ENCODE assay signal across 30 cellular contexts in the genomic region with DNA sequence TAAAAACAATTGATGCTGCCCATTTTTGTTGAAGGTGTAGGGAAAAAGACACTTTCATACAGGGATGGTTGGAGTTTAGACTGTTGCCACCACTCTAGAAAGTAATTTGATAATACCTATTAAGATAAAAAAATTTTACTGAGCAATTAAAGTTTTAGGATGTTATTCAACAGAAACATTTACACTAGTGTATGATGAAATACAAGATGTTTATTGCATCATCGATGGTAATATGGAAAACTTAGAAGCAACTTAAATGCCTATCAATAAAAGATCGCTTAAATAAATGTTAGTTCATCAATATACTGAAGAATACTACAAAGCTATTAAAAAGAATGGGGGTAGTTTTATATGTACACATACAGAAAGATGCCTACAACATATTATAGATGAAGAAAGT. TPM values are rescaled to one million over a fixed set of nuclear protein-coding genes. Genes with fewer than 3 reads are reported as not detected.
"Had no signal": no experiment of that assay in that cellular context is flagged by ENCODE, and none has a peak within 500 bp of the region (broad histone marks: within the 10 kb centered on the region; RNA-seq: fewer than 3 reads in every experiment).

No MANE protein-coding gene starts in this region.

- H3K27ac ChIP-seq: ascending aorta, PC-9 had no signal

- H3K36me3 Mint-ChIP-seq: brain, WTC11 had no signal

- H3K4me3 ChIP-seq: ascending aorta, PC-9 had no signal

- H3K9me3 ChIP-seq: ascending aorta had no signal

- H3K9me3 Mint-ChIP-seq: activated naive CD8-positive, alpha-beta T cell treated with anti-CD3 and anti-CD28 coated beads, Interleukin-2, amount 50 U/mL, for 24 hours; central memory CD8-positive, alpha-beta T cell; WTC11 had no signal

- H3K27me3 Mint-ChIP-seq: activated naive CD8-positive, alpha-beta T cell treated with anti-CD3 and anti-CD28 coated beads, Interleukin-2, amount 50 U/mL, for 24 hours; brain; central memory CD8-positive, alpha-beta T cell; T-helper 17 cell had no signal

- H3K27ac Mint-ChIP-seq: activated CD8-positive, alpha-beta T cell treated with anti-CD3 and anti-CD28 coated beads, Interleukin-2, amount 10 ng/mL, durations not matched to agents 7 days and 5 days; activated naive CD4-positive, alpha-beta T cell treated with anti-CD3 and anti-CD28 coated beads, Interleukin-2, amount 50 U/mL, for 72 hours; activated naive CD8-positive, alpha-beta T cell treated with anti-CD3 and anti-CD28 coated beads, Interleukin-2, amount 50 U/mL, for 24 hours; activated T-cell treated with anti-CD3 and anti-CD28 coated beads, Interleukin-2, amount 50 U/mL, for 24 hours; activated T-helper 1 cell treated with anti-CD3 and anti-CD28 coated beads, Interleukin-12 subunit alpha, Interleukin-12 subunit beta, Interleukin-2, Interleukin-4 antibody, amounts not matched to agents 30 ng/mL and 10 ng/mL and 1 ng/mL, durations not matched to agents 14 hours and 24 hours and 36 hours; brain; T-helper 17 cell; WTC11 had no signal

- DNase-seq: activated CD4-positive, alpha-beta T cell treated with anti-CD3 and anti-CD28 coated beads for 48 hours; activated CD4-positive, alpha-beta T cell treated with anti-CD3 and anti-CD28 coated beads, Interleukin-2, amount 50 U/mL, for 4 hours; activated CD4-positive, CD25-positive, alpha-beta regulatory T cell treated with anti-CD3 and anti-CD28 coated beads, Interleukin-2, amount 50 U/mL, for 72 hours; activated CD8-positive, alpha-beta memory T cell treated with anti-CD3 and anti-CD28 coated beads, Interleukin-2, amount 50 U/mL, for 48 hours; activated CD8-positive, alpha-beta T cell treated with anti-CD3 and anti-CD28 coated beads, Interleukin-2, amount 10 ng/mL, durations not matched to agents 7 days and 5 days; activated effector memory CD4-positive, alpha-beta T cell treated with Interleukin-2 at 50 U/mL for 16 hours; activated naive CD4-positive, alpha-beta T cell; activated naive CD8-positive, alpha-beta T cell treated with anti-CD3 and anti-CD28 coated beads, Interleukin-2, amount 50 U/mL, for 24 hours; activated T-cell treated with anti-CD3 and anti-CD28 coated beads, Interleukin-2, amount 50 U/mL, for 24 hours; amniotic stem cell; NCI-H1092 treated with DMSO at 0.1 percent for 48 hours; NCI-H1417 treated with DMSO at 0.1 percent for 48 hours; NCI-H1694; NCI-H2029; NCI-H345; NCI-H510A; NCI-H526 treated with DMSO at 0.1 percent for 48 hours; NCI-H82; NK-92 treated with Interleukin-12 subunit alpha and Interleukin-12 subunit beta, amount 100 ng/mL, for 24 hours; PC-9; SHP77 treated with DMSO at 0.1 percent for 48 hours; T-helper 17 cell; T-helper 9 cell had no signal

- H3K4me1 ChIP-seq: ascending aorta had no signal

- H3K4me3 Mint-ChIP-seq: activated CD8-positive, alpha-beta T cell treated with anti-CD3 and anti-CD28 coated beads, Interleukin-2, amount 10 ng/mL, durations not matched to agents 7 days and 5 days; activated naive CD8-positive, alpha-beta T cell treated with anti-CD3 and anti-CD28 coated beads, Interleukin-2, amount 50 U/mL, for 24 hours; activated T-cell treated with anti-CD3 and anti-CD28 coated beads, Interleukin-2, amount 50 U/mL, for 24 hours; activated T-helper 1 cell treated with anti-CD3 and anti-CD28 coated beads, Interleukin-12 subunit alpha, Interleukin-12 subunit beta, Interleukin-2, Interleukin-4 antibody, amounts not matched to agents 30 ng/mL and 10 ng/mL and 1 ng/mL, durations not matched to agents 14 hours and 24 hours and 36 hours; brain; central memory CD8-positive, alpha-beta T cell; T-helper 17 cell; WTC11 had no signal

- H3K4me1 Mint-ChIP-seq: brain had no signal

- H3K36me3 ChIP-seq: ascending aorta had no signal

RNA-seq across cellular contexts. Expression of a gene that starts 9.2 kb away (rescaled TPM):
- total RNA-seq: activated CD8-positive, alpha-beta T cell treated with anti-CD3 and anti-CD28 coated beads, Interleukin-2, amount 10 ng/mL, durations not matched to agents 7 days and 5 days; activated T-helper 1 cell treated with anti-CD3 and anti-CD28 coated beads, Interleukin-12 subunit alpha, Interleukin-12 subunit beta, Interleukin-2, Interleukin-4 antibody, amounts not matched to agents 30 ng/mL and 10 ng/mL and 1 ng/mL, durations not matched to agents 14 hours and 24 hours and 36 hours; MCF 10A; PC-9 had no signal
